ENCODE assay signal across 1 cellular context in genomic region chr6:160368670-160369069, GRCh38.
TF ChIP-seq lines count a peak whose summit lies in the region.

No MANE protein-coding gene starts in this region.

TF ChIP-seq in HepG2, 621 proteins besides CTCF, POLR2A, EP300 and RAD21 (continued from another document):
- no peak for TF ChIP-seq PRDM15 (CRISPR knock-in tag; IDR thresholded peaks at IDR 0.05)
- no peak for TF ChIP-seq NBN (conservative IDR thresholded peaks at IDR 0.05)
- no peak for TF ChIP-seq CREB3 (CRISPR knock-in tag; IDR thresholded peaks at IDR 0.05)
- no peak for TF ChIP-seq RBAK (CRISPR knock-in tag; IDR thresholded peaks at IDR 0.05)
- no peak for TF ChIP-seq ZNF740 (CRISPR knock-in tag; IDR thresholded peaks at IDR 0.05)
- no peak for TF ChIP-seq RELA (CRISPR knock-in tag; IDR thresholded peaks at IDR 0.05)
- TF ChIP-seq ZNF10 (CRISPR knock-in tag; IDR thresholded peaks at IDR 0.05; ENCODE audit: borderline replicate concordance, low read depth) = no peak
- no peak for TF ChIP-seq ZXDC (CRISPR knock-in tag; IDR thresholded peaks at IDR 0.05)
- TF ChIP-seq ZNF691 (CRISPR knock-in tag; IDR thresholded peaks at IDR 0.05; ENCODE audit: borderline replicate concordance, low read depth) = no peak
- TF ChIP-seq ZNF547 (CRISPR knock-in tag; IDR thresholded peaks at IDR 0.05) = no peak
- TF ChIP-seq GMEB2 (CRISPR knock-in tag; IDR thresholded peaks at IDR 0.05; ENCODE audit: low read depth) = no peak
- TF ChIP-seq AKAP8 (CRISPR knock-in tag; IDR thresholded peaks at IDR 0.05) = no peak
- TF ChIP-seq ZNF18 (CRISPR knock-in tag; IDR thresholded peaks at IDR 0.05; ENCODE audit: insufficient replicate concordance) = no peak
- TF ChIP-seq CSRNP1 (CRISPR knock-in tag; IDR thresholded peaks at IDR 0.05) = no peak
- no peak for TF ChIP-seq ZNF17 (CRISPR knock-in tag; IDR thresholded peaks at IDR 0.05)
- TF ChIP-seq ZC3H4 (CRISPR knock-in tag; IDR thresholded peaks at IDR 0.05; ENCODE audit: borderline replicate concordance) = no peak
